ENCODE assay signal across 2 cellular contexts in genomic region chr12:128853321-128854197, GRCh38.
TF ChIP-seq lines count a peak whose summit lies in the region.

TSS of gene GLT1D1 (plus strand) at chr12:128853478. CDS start at chr12:128853582, 104 bp downstream.

TF ChIP-seq in SK-N-SH, 30 proteins besides CTCF, POLR2A, EP300 and RAD21 (continued from another document):
- TF ChIP-seq ZBTB33 (IDR thresholded peaks at IDR 0.05; ENCODE audit: borderline replicate concordance, low read depth): no peak
- TF ChIP-seq USF1 (IDR thresholded peaks at IDR 0.05; ENCODE audit: borderline replicate concordance, low read depth): no peak
- TF ChIP-seq ELF1 (IDR thresholded peaks at IDR 0.05): no peak
- no peak for TF ChIP-seq MAX (IDR thresholded peaks at IDR 0.05; ENCODE audit: low read depth)
- TF ChIP-seq EZH2phosphoT487 (IDR thresholded peaks at IDR 0.05; ENCODE audit: borderline replicate concordance, low read depth): no peak
- TF ChIP-seq TAF1 (IDR thresholded peaks at IDR 0.05; ENCODE audit: borderline replicate concordance, low read depth, low read length): no peak
- no peak for TF ChIP-seq REST (IDR thresholded peaks at IDR 0.05; ENCODE audit: low read depth, low read length)
- TF ChIP-seq SMC3 (IDR thresholded peaks at IDR 0.05; ENCODE audit: low read depth, low read length): no peak

TF ChIP-seq in SK-N-SH treated with all-trans-retinoic acid at 6 μM for 48 hours, 23 proteins besides CTCF, POLR2A, EP300 and RAD21 (continued from another document):
- TF ChIP-seq CREB5 (CRISPR knock-in tag; IDR thresholded peaks at IDR 0.05; ENCODE audit: low read depth) (no peak), OSR1 (CRISPR knock-in tag; IDR thresholded peaks at IDR 0.05) (no peak), PATZ1 (CRISPR knock-in tag; IDR thresholded peaks at IDR 0.05; ENCODE audit: borderline replicate concordance) (no peak), SNAI2 (CRISPR knock-in tag; IDR thresholded peaks at IDR 0.05) (no peak)
